Comparison of ENCODE assay signal across 16 cellular contexts in genomic region chr12:68403296-68403695, GRCh38.
DNase-seq lines count a peak whose midpoint lies in the region; ATAC-seq, FAIRE-seq and TF ChIP-seq lines count a peak whose summit lies in the region.
"Had no signal": no experiment of that assay in that cellular context is flagged by ENCODE, and none has a peak within 500 bp of the region (broad histone marks: within the 10 kb centered on the region; RNA-seq: fewer than 3 reads in every experiment).

No MANE protein-coding gene starts in this region.

- H3K4me2 ChIP-seq in Loucy (ENCODE audit: low read depth, low read length, poor library complexity, severe bottlenecking) (peak overlapping the region; percentile 6), K562 (ENCODE audit: insufficient read depth, low read length) (no peak overlapping the region)

- H3K9me2 ChIP-seq in Loucy (replicated peaks; ENCODE audit: low read depth, low read length): no peaks in the 10 kb centered on the region

- H3K27me3 ChIP-seq in Loucy (ENCODE audit: insufficient read depth, low read length, poor library complexity, severe bottlenecking) (no peaks in the 10 kb centered on the region), K562 (ENCODE audit: control insufficient read depth in 2 of 2, insufficient read depth in 2 of 2, low read length in 2 of 2) (peaks cover 0 to 9% of the 10 kb centered on the region in 2 experiments; a peak in 2 of 5 replicates)
- H3K27me3 ChIP-seq: Peyer's patch, SJCRH30 had no signal

- H3K4me3 ChIP-seq in Loucy (ENCODE audit: low read length, poor library complexity, severe bottlenecking) (no peak overlapping the region), K562 (no peak overlapping the region)
- H3K4me3 ChIP-seq: Peyer's patch, SJCRH30 had no signal

- no peak for TF ChIP-seq RAD21 in K562 (CRISPR knock-in tag; conservative IDR thresholded peaks at IDR 0.05 in 1 of 2, IDR thresholded peaks at IDR 0.05 in 1 of 2)

- no peaks in the 10 kb centered on the region for H3K79me2 ChIP-seq in Loucy (ENCODE audit: insufficient read depth, low read length)
- H3K79me2 ChIP-seq in K562 (ENCODE audit: control insufficient read depth, insufficient read depth, low read length): no peaks in the 10 kb centered on the region

- DNase-seq in EH (ENCODE audit: low read depth) (peak; percentile 45), K562 (ENCODE audit: extremely low read depth in 1 of 4, low spot score in 3 of 4) (no peak), kidney glomerular epithelial cell (lab: John Stamatoyannopoulos, UW) (peak; percentile 52), NCI-H128 (lab: John Stamatoyannopoulos, UW; ENCODE audit: unreplicated experiment) (no peak), RPMI8226 (no peak), GM10266 (ENCODE audit: extremely low spot score) (no peak)
- DNase-seq in stimulated activated CD4-positive, alpha-beta T cell treated with anti-CD3 and anti-CD28 coated beads, Interleukin-15, amount 100 ng/mL, for 24 hours: no peak
- DNase-seq: H7, Karpas-422, MM.1S, NCI-H1048, NCI-H1436, NCI-H1930, Peyer's patch had no signal

- POLR2A ChIA-PET in K562 (lab: Yijun Ruan, JAX): no interaction called here

- in situ Hi-C loops in K562 (cut with MboI): no loop called here

- H3K9me3 ChIP-seq in Loucy (ENCODE audit: insufficient read depth, low read depth, low read length) (no peaks in the 10 kb centered on the region), K562 (replicated peaks; ENCODE audit: control insufficient read depth, insufficient read depth, low read depth, low read length) (no peaks in the 10 kb centered on the region)
- H3K9me3 ChIP-seq: Peyer's patch, SJCRH30 had no signal

- no peak for TF ChIP-seq POLR2A in K562 (conservative IDR thresholded peaks at IDR 0.05)

- no peaks in the 10 kb centered on the region for H3F3A ChIP-seq in Loucy (ENCODE audit: low read depth)

- intact Hi-C loops in K562 (cut with micrococcal nuclease): no loop called here

- no TSS peak for BruUV-seq in K562 (replicated peaks; lab: Mats Ljungman, UMichigan)

- ATAC-seq in K562: no peak

- H3K9ac ChIP-seq in Loucy (ENCODE audit: low read depth, low read length, poor library complexity, severe bottlenecking): no peak overlapping the region
- H3K9ac ChIP-seq in K562 (ENCODE audit: insufficient read depth in 1 of 2, low read depth in 2 of 2, low read length in 2 of 2): no peak overlapping the region

- CTCF ChIA-PET in K562 (lab: Yijun Ruan, JAX; ENCODE audit: low intra/inter-chr PET ratio): no interaction called here

- H3K36me3 ChIP-seq in Loucy (ENCODE audit: insufficient read depth, low read length): no peaks in the 10 kb centered on the region
- H3K36me3 ChIP-seq in K562 (ENCODE audit: control insufficient read depth, insufficient read depth, low read length): no peaks in the 10 kb centered on the region
- H3K36me3 ChIP-seq: Peyer's patch, SJCRH30 had no signal

- H3K4me1 ChIP-seq in Loucy (ENCODE audit: insufficient read depth, low read length, poor library complexity, severe bottlenecking): peaks cover 44% of the 10 kb centered on the region
- H3K4me1 ChIP-seq in K562 (replicated peaks in 1 of 2; ENCODE audit: control insufficient read depth in 2 of 2, insufficient read depth in 2 of 2, low read length in 2 of 2): no peaks in the 10 kb centered on the region; a peak in 1 of 5 replicates

- FAIRE-seq in K562 (lab: Jason Lieb, UNC): peak; percentile 32

- TF ChIP-seq CTCF in Loucy (conservative IDR thresholded peaks at IDR 0.05; ENCODE audit: low read length) (no peak), K562 (IDR thresholded peaks at IDR 0.05 in 2 of 3, conservative IDR thresholded peaks at IDR 0.05 in 1 of 3; ENCODE audit: insufficient read depth in 2 of 3, low read depth in 1 of 3, low read length in 3 of 3) (no peak), GM10266 (IDR thresholded peaks at IDR 0.05; ENCODE audit: control insufficient read depth, insufficient read depth, low read depth, missing control alignments) (no peak)

- no peaks in the 10 kb centered on the region for H3K9me1 ChIP-seq in K562 (ENCODE audit: control insufficient read depth, insufficient read depth, low read length)

- TF ChIP-seq EP300 in K562 (IDR thresholded peaks at IDR 0.05; ENCODE audit: low read length): no peak

- H3K27ac ChIP-seq in K562 (ENCODE audit: extremely low read depth, low read depth, low read length): no peak overlapping the region
- H3K27ac ChIP-seq: Peyer's patch, SJCRH30 had no signal

- 0% methylated on average over 1 of the region's 1 CpG for WGBS in K562 (ENCODE audit: insufficient coverage, low coverage, missing lambda C conversion rate)

- H4K20me1 ChIP-seq in Loucy (ENCODE audit: insufficient read depth, low read length, poor library complexity, severe bottlenecking) (no peaks in the 10 kb centered on the region), K562 (replicated peaks; ENCODE audit: control insufficient read depth, insufficient read depth, low read length) (no peaks in the 10 kb centered on the region)

- H2AFZ ChIP-seq in Loucy (ENCODE audit: low read length): peak overlapping the region; percentile 50; the same call in 1 of the 2 replicates
- no peak overlapping the region for H2AFZ ChIP-seq in K562 (ENCODE audit: low read depth, low read length)

TF ChIP-seq in K562, 482 proteins besides CTCF, POLR2A, EP300 and RAD21:
- no peak for TF ChIP-seq CREBBP (IDR thresholded peaks at IDR 0.05; ENCODE audit: low read depth, low read length)
- TF ChIP-seq MXD1 (CRISPR knock-in tag; IDR thresholded peaks at IDR 0.05; ENCODE audit: borderline replicate concordance, poor library complexity, severe bottlenecking): no peak
- no peak for TF ChIP-seq PTRF (tag; IDR thresholded peaks at IDR 0.05)
- TF ChIP-seq TGIF2 (CRISPR knock-in tag; IDR thresholded peaks at IDR 0.05): no peak
- no peak for TF ChIP-seq E2F1 (CRISPR knock-in tag; IDR thresholded peaks at IDR 0.05)
- TF ChIP-seq ZNF311 (CRISPR knock-in tag; IDR thresholded peaks at IDR 0.05): no peak
- TF ChIP-seq THRAP3 (IDR thresholded peaks at IDR 0.05; ENCODE audit: borderline replicate concordance): no peak
- no peak for TF ChIP-seq HOXB6 (CRISPR knock-in tag; IDR thresholded peaks at IDR 0.05; ENCODE audit: borderline replicate concordance)
- no peak for TF ChIP-seq RBM15 (IDR thresholded peaks at IDR 0.05; ENCODE audit: insufficient read depth, low read length)
- TF ChIP-seq ZNF232 (CRISPR knock-in tag; IDR thresholded peaks at IDR 0.05): no peak
TF ChIP-seq in K562: peak in this region for 0.

Comparison
In these comparisons a context has a peak if more than half of its experiments do, and no peak if none do; other contexts are left out.
1. DNase-seq: peak in EH (single experiment) and kidney glomerular epithelial cell (single experiment); none in K562 (0 of 4), NCI-H128 (single experiment), stimulated activated CD4-positive, alpha-beta T cell treated with anti-CD3 and anti-CD28 coated beads, Interleukin-15, amount 100 ng/mL, for 24 hours (single experiment), RPMI8226 (single experiment) and GM10266 (single experiment).